Comparison of ENCODE assay signal across 9 cellular contexts in genomic region chr2:102301867-102302362, GRCh38. TPM values are rescaled to one million over a fixed set of nuclear protein-coding genes. Genes with fewer than 3 reads are reported as not detected.
DNase-seq lines count a peak whose midpoint lies in the region; ATAC-seq lines count a peak whose summit lies in the region.
"Had no signal": no experiment of that assay in that cellular context is flagged by ENCODE, and none has a peak within 500 bp of the region (broad histone marks: within the 10 kb centered on the region; RNA-seq: fewer than 3 reads in every experiment).

No MANE protein-coding gene starts in this region.

- CTCF ChIA-PET in activated CD4-positive, alpha-beta memory T cell treated with anti-CD3 and anti-CD28 coated beads, Interleukin-2, amount 10 ng/mL, durations not matched to agents 7 days and 5 days (lab: Charles Lee) = interaction anchor here (0.9 to 2.3 kb wide), 16 partner anchors 10 to 158 kb away, joined by 3 to 13 read pairs (median 5); partner anchors contain the start of gene IL18R1

- no peak overlapping the region for H3K4me2 ChIP-seq in Karpas-422 (ENCODE audit: low read depth, low read length, poor library complexity, severe bottlenecking)

- H2AFZ ChIP-seq in Karpas-422 (ENCODE audit: low read length) = no peak overlapping the region

- intact Hi-C loops in right cardiac atrium (cut with DNase I) = no loop called here

- H3K36me3 Mint-ChIP-seq in activated CD4-positive, alpha-beta memory T cell treated with anti-CD3 and anti-CD28 coated beads, Interleukin-2, amount 10 ng/mL, durations not matched to agents 7 days and 5 days (ENCODE audit: low read depth) = no peaks in the 10 kb centered on the region

- WGBS in right cardiac atrium = 36% methylated on average over 7 of the region's 7 CpGs

- no peaks in the 10 kb centered on the region for H3K27me3 ChIP-seq in Karpas-422 (ENCODE audit: low read length)
- H3K27me3 ChIP-seq in right cardiac atrium (ENCODE audit: control insufficient read depth, insufficient read depth) = no peaks in the 10 kb centered on the region

- H3K27me3 Mint-ChIP-seq in activated CD4-positive, alpha-beta memory T cell treated with anti-CD3 and anti-CD28 coated beads, Interleukin-2, amount 10 ng/mL, durations not matched to agents 7 days and 5 days = peaks cover 26% of the 10 kb centered on the region

- peaks cover 42% of the 10 kb centered on the region for H3K4me1 Mint-ChIP-seq in activated CD4-positive, alpha-beta memory T cell treated with anti-CD3 and anti-CD28 coated beads, Interleukin-2, amount 10 ng/mL, durations not matched to agents 7 days and 5 days

- peak overlapping the region; percentile 3 for H3K4me3 Mint-ChIP-seq in activated CD4-positive, alpha-beta memory T cell treated with anti-CD3 and anti-CD28 coated beads, Interleukin-2, amount 10 ng/mL, durations not matched to agents 7 days and 5 days
- H3K4me3 Mint-ChIP-seq: IgD-negative memory B cell had no signal

- no peak overlapping the region for H3K9ac ChIP-seq in Karpas-422 (ENCODE audit: low read length)

- no peaks in the 10 kb centered on the region for H3K9me2 ChIP-seq in Karpas-422 (replicated peaks; ENCODE audit: insufficient read depth, low read length)

- H3K27ac Mint-ChIP-seq in activated CD4-positive, alpha-beta memory T cell treated with anti-CD3 and anti-CD28 coated beads, Interleukin-2, amount 10 ng/mL, durations not matched to agents 7 days and 5 days = peak overlapping the region; percentile 9
- H3K27ac Mint-ChIP-seq: IgD-negative memory B cell had no signal

- POLR2A ChIA-PET in activated CD4-positive, alpha-beta memory T cell treated with anti-CD3 and anti-CD28 coated beads, Interleukin-2, amount 10 ng/mL, durations not matched to agents 7 days and 5 days (lab: Charles Lee) = interaction anchor here (0.7 to 2.3 kb wide), 7 partner anchors 10 to 297 kb away, joined by 3 to 11 read pairs (median 4); no protein-coding TSS in a partner anchor

- H3K27ac ChIP-seq in Karpas-422 (ENCODE audit: low read length) = no peak overlapping the region
- no peak overlapping the region for H3K27ac ChIP-seq in right cardiac atrium (ENCODE audit: low read length)

- H3K4me1 ChIP-seq in Karpas-422 (ENCODE audit: low read length) (no peaks in the 10 kb centered on the region), right cardiac atrium (ENCODE audit: control insufficient read depth, insufficient read depth, low read length) (peaks cover 2% of the 10 kb centered on the region)

- H3K36me3 ChIP-seq in Karpas-422 (ENCODE audit: insufficient read depth, low read length) = no peaks in the 10 kb centered on the region

- H3K9me3 ChIP-seq in Karpas-422 (ENCODE audit: low read length) = no peaks in the 10 kb centered on the region
- no peaks in the 10 kb centered on the region for H3K9me3 ChIP-seq in right cardiac atrium (ENCODE audit: control insufficient read depth, low read length)

- peak; percentile 97 for ATAC-seq in GM21423 (IDR thresholded peaks at IDR 0.05; ENCODE audit: unreplicated experiment)
- peak; percentile 66 to 83 for ATAC-seq in right cardiac atrium

- H4K20me1 ChIP-seq in Karpas-422 (ENCODE audit: insufficient read depth, low read depth, low read length) = no peaks in the 10 kb centered on the region

- H3K4me3 ChIP-seq in Karpas-422 (ENCODE audit: low read length) (no peak overlapping the region), right cardiac atrium (ENCODE audit: low read length) (no peak overlapping the region)

- no peaks in the 10 kb centered on the region for H3K9me3 Mint-ChIP-seq in activated CD4-positive, alpha-beta memory T cell treated with anti-CD3 and anti-CD28 coated beads, Interleukin-2, amount 10 ng/mL, durations not matched to agents 7 days and 5 days

- no peaks in the 10 kb centered on the region for H3K79me2 ChIP-seq in Karpas-422 (ENCODE audit: low read length)

- DNase-seq in CMK (ENCODE audit: low read depth) (peak; percentile 30), Karpas-422 (peak; percentile 53), right cardiac atrium (no peak), NCI-H2171 treated with DMSO at 0.1 percent for 48 hours (lab: John Stamatoyannopoulos, UW) (no peak), middle frontal gyrus (ENCODE audit: extremely low spot score, low spot score) (no peak)
- peak; percentile 61 for DNase-seq in activated CD4-positive, alpha-beta memory T cell treated with anti-CD3 and anti-CD28 coated beads, Interleukin-2, amount 10 ng/mL, durations not matched to agents 7 days and 5 days
- DNase-seq in stimulated activated CD8-positive, alpha-beta memory T cell treated with anti-CD3 and anti-CD28 coated beads, Interleukin-7, amount 100 ng/mL, for 4 hours (ENCODE audit: low read depth in 2 of 2) = peak; percentile 14 to 23

RNA-seq across cellular contexts. Expression of gene IL1RL1, which starts 9.4 kb away (rescaled TPM):
- not detected in 2 replicates for total RNA-seq in Karpas-422 (2014; rRNA removed; shearing (Covaris generic); ENCODE audit: low replicate concordance)
- total RNA-seq in activated CD4-positive, alpha-beta memory T cell treated with anti-CD3 and anti-CD28 coated beads, Interleukin-2, amount 10 ng/mL, durations not matched to agents 7 days and 5 days = under 1 TPM; 0.58 to 0.71 TPM
- 10 to 100 TPM in 1 of 4 donors, 1 to 10 TPM in 3; 1.5 to 28.8 (median 3.9) TPM for total RNA-seq in right cardiac atrium
- polyA plus RNA-seq in right cardiac atrium = 5.7 TPM
- polyA plus RNA-seq: IgD-negative memory B cell had no signal

RNA-seq across cellular contexts. Expression of gene IL18R1, which starts 53.7 kb away (rescaled TPM):
- 0.36 TPM in 1 of 2 replicates, not detected in the other for total RNA-seq in Karpas-422 (2014; rRNA removed; shearing (Covaris generic); ENCODE audit: low replicate concordance)
- total RNA-seq in activated CD4-positive, alpha-beta memory T cell treated with anti-CD3 and anti-CD28 coated beads, Interleukin-2, amount 10 ng/mL, durations not matched to agents 7 days and 5 days = 10 to 100 TPM; 22.8 to 24.0 TPM
- total RNA-seq in right cardiac atrium = 1 to 10 TPM; 2.7 to 8.1 (median 4.0) TPM
- 2.2 TPM for polyA plus RNA-seq in right cardiac atrium

Comparison
In these comparisons a context has a peak if more than half of its experiments do, and no peak if none do; other contexts are left out.
1. DNase-seq: peak in CMK (single experiment), Karpas-422 (single experiment), activated CD4-positive, alpha-beta memory T cell treated with anti-CD3 and anti-CD28 coated beads, Interleukin-2, amount 10 ng/mL, durations not matched to agents 7 days and 5 days (single experiment) and stimulated activated CD8-positive, alpha-beta memory T cell treated with anti-CD3 and anti-CD28 coated beads, Interleukin-7, amount 100 ng/mL, for 4 hours (2 of 2); none in right cardiac atrium (0 of 3), NCI-H2171 treated with DMSO at 0.1 percent for 48 hours (single experiment) and middle frontal gyrus (single experiment).